Comparison of ENCODE assay signal across 14 cellular contexts in genomic region chr17:83192161-83192788, GRCh38.
DNase-seq lines count a peak whose midpoint lies in the region; ATAC-seq and TF ChIP-seq lines count a peak whose summit lies in the region.
"Had no signal": no experiment of that assay in that cellular context is flagged by ENCODE, and none has a peak within 500 bp of the region (broad histone marks: within the 10 kb centered on the region; RNA-seq: fewer than 3 reads in every experiment).

No MANE protein-coding gene starts in this region.

- intact Hi-C loops in left lung (cut with DNase I) (no loop called here), tibial artery (cut with DNase I; ENCODE audit: low total_unique reads) (no loop called here)
- intact Hi-C loops in CD4-positive, alpha-beta memory T cell (cut with micrococcal nuclease) = no loop called here

- no peak for ATAC-seq in left lung
- ATAC-seq: mucosa of descending colon had no signal

- H3K9me3 Mint-ChIP-seq in CD4-positive, alpha-beta memory T cell = peaks cover 0 to 4% (median 0%) of the 10 kb centered on the region in 8 donors
- H3K9me3 Mint-ChIP-seq: stimulated activated naive CD8-positive, alpha-beta T cell treated with anti-CD3 and anti-CD28 coated beads, Interleukin-15, Interleukin-2, amounts not matched to agents 100 ng/mL and 50 ng/mL, for 24 hours had no signal

- no peak overlapping the region for H3K4me3 Mint-ChIP-seq in CD4-positive, alpha-beta memory T cell
- H3K4me3 Mint-ChIP-seq: stimulated activated naive CD8-positive, alpha-beta T cell treated with anti-CD3 and anti-CD28 coated beads, Interleukin-15, Interleukin-2, amounts not matched to agents 100 ng/mL and 50 ng/mL, for 24 hours had no signal

- peaks cover 0 to 11% (median 4%) of the 10 kb centered on the region in 4 donors for H3K4me1 Mint-ChIP-seq in CD4-positive, alpha-beta memory T cell

- no peak overlapping the region for H3K27ac ChIP-seq in left lung
- H3K27ac ChIP-seq in tibial artery = peak overlapping the region; percentile 49 to 58
- H3K27ac ChIP-seq in CD4-positive, alpha-beta memory T cell (ENCODE audit: low read depth, low read length) = no peak overlapping the region

- no peaks in the 10 kb centered on the region for H3K36me3 ChIP-seq in left lung
- H3K36me3 ChIP-seq in tibial artery = no peaks in the 10 kb centered on the region
- no peaks in the 10 kb centered on the region for H3K36me3 ChIP-seq in CD4-positive, alpha-beta memory T cell (ENCODE audit: insufficient read depth, low read length)

- no peak for TF ChIP-seq CTCF in left lung (IDR thresholded peaks at IDR 0.05)
- no peak for TF ChIP-seq CTCF in tibial artery (IDR thresholded peaks at IDR 0.05)

- H3K27ac Mint-ChIP-seq in CD4-positive, alpha-beta memory T cell = no peak overlapping the region
- H3K27ac Mint-ChIP-seq: stimulated activated naive CD8-positive, alpha-beta T cell treated with anti-CD3 and anti-CD28 coated beads, Interleukin-15, Interleukin-2, amounts not matched to agents 100 ng/mL and 50 ng/mL, for 24 hours had no signal

- H3K36me3 Mint-ChIP-seq in CD4-positive, alpha-beta memory T cell = no peaks in the 10 kb centered on the region

- H3K9me3 ChIP-seq in left lung (peaks cover 0 to 3% of the 10 kb centered on the region in 2 donors), tibial artery (no peaks in the 10 kb centered on the region)
- no peaks in the 10 kb centered on the region for H3K9me3 ChIP-seq in CD4-positive, alpha-beta memory T cell (ENCODE audit: control insufficient read depth in 1 of 2, low read length in 2 of 2)
- H3K9me3 ChIP-seq: mucosa of descending colon, SK-N-SH had no signal

- DNase-seq in activated CD8-positive, alpha-beta memory T cell treated with anti-CD3 and anti-CD28 coated beads for 24 hours = peak; percentile 51
- no peak for DNase-seq in activated CD8-positive, alpha-beta memory T cell treated with anti-CD3 and anti-CD28 coated beads, Interleukin-2, amount 50 U/mL, for 4 hours
- DNase-seq in astrocyte of the hippocampus (ENCODE audit: low read depth, low spot score) (peak; percentile 52), left lung (peak; percentile 34 to 75), tibial artery (peak; percentile 78 to 81), NCI-H2227 (lab: John Stamatoyannopoulos, UW; ENCODE audit: unreplicated experiment) (no peak)
- DNase-seq in activated CD4-positive, CD25-positive, alpha-beta regulatory T cell treated with anti-CD3 and anti-CD28 coated beads, Interleukin-2, amount 50 U/mL, for 72 hours = no peak
- DNase-seq in CD4-positive, alpha-beta memory T cell = no peak
- DNase-seq: GDM1, hippocampal formation, NCI-H748 treated with DMSO at 0.1 percent for 48 hours, SK-N-SH had no signal

- peaks cover 9 to 48% of the 10 kb centered on the region in 2 donors for H3K4me1 ChIP-seq in left lung
- peaks cover 9 to 65% (median 45%) of the 10 kb centered on the region in 4 donors for H3K4me1 ChIP-seq in tibial artery
- peaks cover 10% of the 10 kb centered on the region for H3K4me1 ChIP-seq in CD4-positive, alpha-beta memory T cell (ENCODE audit: insufficient read depth, low read length)

- CTCF ChIA-PET in CD4-positive, alpha-beta memory T cell (lab: Charles Lee; ENCODE audit: partially characterized antibody) = no interaction called here

- H3K4me3 ChIP-seq in left lung (no peak overlapping the region), tibial artery (no peak overlapping the region)
- no peak overlapping the region for H3K4me3 ChIP-seq in CD4-positive, alpha-beta memory T cell (ENCODE audit: low read length in 2 of 2)
- H3K4me3 ChIP-seq: mucosa of descending colon had no signal

- POLR2A ChIA-PET in CD4-positive, alpha-beta memory T cell (lab: Charles Lee; ENCODE audit: partially characterized antibody) = no interaction called here

- no peaks in the 10 kb centered on the region for H3K27me3 Mint-ChIP-seq in CD4-positive, alpha-beta memory T cell
- H3K27me3 Mint-ChIP-seq: stimulated activated naive CD8-positive, alpha-beta T cell treated with anti-CD3 and anti-CD28 coated beads, Interleukin-15, Interleukin-2, amounts not matched to agents 100 ng/mL and 50 ng/mL, for 24 hours had no signal

- H3K27me3 ChIP-seq in left lung (no peaks in the 10 kb centered on the region), tibial artery (no peaks in the 10 kb centered on the region)
- no peaks in the 10 kb centered on the region for H3K27me3 ChIP-seq in CD4-positive, alpha-beta memory T cell (ENCODE audit: insufficient read depth, low read length)

Comparison
In these comparisons a context has a peak if more than half of its experiments do, and no peak if none do; other contexts are left out.
1. DNase-seq: peak in activated CD8-positive, alpha-beta memory T cell treated with anti-CD3 and anti-CD28 coated beads for 24 hours (single experiment), astrocyte of the hippocampus (single experiment), left lung (2 of 2) and tibial artery (2 of 2); none in activated CD8-positive, alpha-beta memory T cell treated with anti-CD3 and anti-CD28 coated beads, Interleukin-2, amount 50 U/mL, for 4 hours (single experiment), activated CD4-positive, CD25-positive, alpha-beta regulatory T cell treated with anti-CD3 and anti-CD28 coated beads, Interleukin-2, amount 50 U/mL, for 72 hours (single experiment), CD4-positive, alpha-beta memory T cell (0 of 5) and NCI-H2227 (single experiment).
2. H3K27ac ChIP-seq: peak in tibial artery (2 of 2); none in left lung (0 of 2) and CD4-positive, alpha-beta memory T cell (single experiment).